In the genomic region with DNA sequence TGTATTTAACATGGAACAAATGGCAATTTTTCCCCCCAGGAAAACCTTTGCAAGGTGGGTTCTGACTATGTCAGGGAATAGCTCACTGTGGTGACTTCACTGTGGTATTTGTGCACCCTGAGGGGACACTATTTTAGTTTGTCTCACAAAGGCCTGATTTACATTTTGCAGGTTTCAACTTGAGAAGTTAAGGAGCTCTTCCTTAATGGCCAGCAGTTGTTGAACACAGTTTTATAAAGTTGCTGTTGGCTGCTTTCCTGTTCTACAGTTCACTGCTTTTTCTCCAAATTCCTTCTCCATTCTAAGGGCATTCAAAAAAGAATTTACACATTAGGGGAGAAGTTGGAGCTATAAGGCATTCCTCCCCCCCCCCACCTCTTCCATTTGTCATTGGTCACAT, we compare ENCODE assay signal across 13 cellular contexts. TPM values are rescaled to one million over a fixed set of nuclear protein-coding genes. Genes with fewer than 3 reads are reported as not detected.
A peak's percentile ranks its signal among the peaks of the same experiment; 100 is the strongest.
DNase-seq lines count a peak whose midpoint lies in the region; ATAC-seq, FAIRE-seq and TF ChIP-seq lines count a peak whose summit lies in the region.
"Had no signal": no experiment of that assay in that cellular context is flagged by ENCODE, and none has a peak within 500 bp of the region (broad histone marks: within the 10 kb centered on the region; RNA-seq: fewer than 3 reads in every experiment).

No MANE protein-coding gene starts in this region.

- H3K79me2 ChIP-seq in GM12878 (ENCODE audit: control insufficient read depth, insufficient read depth, low read length): peaks cover 50% of the 10 kb centered on the region

- H3K4me2 ChIP-seq in GM12878 (ENCODE audit: control insufficient read depth, insufficient read depth): peak overlapping the region; percentile 92

- no peak for TF ChIP-seq RAD21 in GM12878 (IDR thresholded peaks at IDR 0.05; ENCODE audit: insufficient read depth, low read depth, low read length)

- in situ Hi-C loops in GM12878 (cut with MboI): no loop called here

- no peaks in the 10 kb centered on the region for H4K20me1 ChIP-seq in GM12878 (ENCODE audit: control insufficient read depth, insufficient read depth)

- DNase-seq in left ventricle myocardium inferior (no peak), Right ventricle myocardium superior (no peak), GM12878 (ENCODE audit: low read depth, low spot score) (no peak), kidney glomerular epithelial cell (lab: John Stamatoyannopoulos, UW) (peak; percentile 18), tibial nerve (ENCODE audit: low spot score in 2 of 2) (no peak), RCC 7860 (ENCODE audit: low spot score) (no peak), NCI-H1694 (lab: John Stamatoyannopoulos, UW) (no peak)
- DNase-seq: activated CD8-positive, alpha-beta memory T cell treated with anti-CD3 and anti-CD28 coated beads, Interleukin-2, amount 50 U/mL, for 4 hours; NCI-H226 had no signal

- H3K4me3 ChIP-seq in left ventricle myocardium inferior (peak overlapping the region; percentile 73), GM12878 (peak overlapping the region; percentile 74; the same call in 1 of the 2 replicates), tibial nerve (peak overlapping the region in 2 of 4 donors; percentile 17 to 95)

- BruUV-seq in GM12878 (replicated peaks; lab: Mats Ljungman, UMichigan): no TSS peak

- CTCF ChIA-PET in GM12878 (lab: Yijun Ruan, JAX): interaction anchor here (0.7 to 6.0 kb wide), 12 partner anchors 11 to 888 kb away, joined by 3 to 58 read pairs (median 4); no protein-coding TSS in a partner anchor

- TF ChIP-seq EP300 in GM12878 (IDR thresholded peaks at IDR 0.05; ENCODE audit: borderline replicate concordance in 1 of 2, control insufficient read depth in 1 of 2, low read depth in 2 of 2, low read length in 2 of 2) (no peak), tibial nerve (IDR thresholded peaks at IDR 0.05) (no peak)

- H3K4me1 ChIP-seq in left ventricle myocardium inferior: peaks cover 93% of the 10 kb centered on the region
- peaks cover 33% of the 10 kb centered on the region for H3K4me1 ChIP-seq in GM12878 (ENCODE audit: control insufficient read depth, insufficient read depth, low read length)
- H3K4me1 ChIP-seq in tibial nerve: peaks cover 0 to 68% (median 34%) of the 10 kb centered on the region in 4 donors

- SMC1A ChIA-PET in GM12878 (lab: Charles Lee; ENCODE audit: uncharacterized antibody, unreplicated experiment): interaction anchor here (0.6 to 5.9 kb wide), 17 partner anchors 12 to 571 kb away, joined by 3 to 92 read pairs (median 4); no protein-coding TSS in a partner anchor

- no peak overlapping the region for H3K9ac ChIP-seq in GM12878 (ENCODE audit: control insufficient read depth, insufficient read depth, low read length)

- H3K27me3 ChIP-seq in left ventricle myocardium inferior (ENCODE audit: low read depth) (no peaks in the 10 kb centered on the region), GM12878 (replicated peaks in 1 of 2; ENCODE audit: control insufficient read depth in 2 of 2, insufficient read depth in 2 of 2, low read length in 1 of 2) (no peaks in the 10 kb centered on the region), tibial nerve (no peaks in the 10 kb centered on the region)

- ATAC-seq in Right ventricle myocardium superior (ENCODE audit: poor library complexity) (no peak), GM12878 (no peak), HG02852 (IDR thresholded peaks at IDR 0.05; ENCODE audit: unreplicated experiment) (no peak)

- intact Hi-C loops in left ventricle myocardium inferior (cut with micrococcal nuclease) (no loop called here), Right ventricle myocardium superior (cut with DNase I) (loop anchor here (10.0 kb wide), 1 partner anchor 67 kb away; no protein-coding TSS in a partner anchor), GM12878 (cut with micrococcal nuclease; ENCODE audit: unreplicated experiment) (loop anchor here (2.0 to 10.0 kb wide), 3 partner anchors 21 to 447 kb away; a partner anchor contains a TSS)

- no peak for FAIRE-seq in GM12878 (lab: Jason Lieb, UNC)
- no peak for FAIRE-seq in RCC 7860 (lab: Jason Lieb, UNC)
- FAIRE-seq: A204.1, TTC549 had no signal

- TF ChIP-seq CTCF in left ventricle myocardium inferior (IDR thresholded peaks at IDR 0.05; ENCODE audit: borderline replicate concordance): no peak
- TF ChIP-seq CTCF in GM12878 (IDR thresholded peaks at IDR 0.05 in 2 of 3, conservative IDR thresholded peaks at IDR 0.05 in 1 of 3; ENCODE audit: control insufficient read depth in 2 of 3, extremely low read depth in 1 of 3, insufficient read depth in 1 of 3, low read depth in 3 of 3, low read length in 3 of 3): no peak
- TF ChIP-seq CTCF in tibial nerve (IDR thresholded peaks at IDR 0.05): no peak

- no peak overlapping the region for H2AFZ ChIP-seq in GM12878 (ENCODE audit: control insufficient read depth, low read depth, low read length)

- H3K27ac ChIP-seq in left ventricle myocardium inferior (replicated peaks): peak overlapping the region; percentile 98
- peak overlapping the region; percentile 47; the same call in 1 of the 2 replicates for H3K27ac ChIP-seq in GM12878 (ENCODE audit: control insufficient read depth, insufficient read depth)
- H3K27ac ChIP-seq in tibial nerve: peak overlapping the region in 3 of 4 donors; percentile 29 to 100 (median 99)
- H3K27ac ChIP-seq: RWPE1 had no signal

- RAD21 ChIA-PET in GM12878 (lab: Charles Lee; ENCODE audit: unreplicated experiment): interaction anchor here (0.6 to 5.9 kb wide), 18 partner anchors 13 to 1923 kb away, joined by 3 to 104 read pairs (median 4); no protein-coding TSS in a partner anchor

- no peak for TF ChIP-seq POLR2A in GM12878 (IDR thresholded peaks at IDR 0.05; ENCODE audit: low read depth, low read length)
- no peak for TF ChIP-seq POLR2A in tibial nerve (IDR thresholded peaks at IDR 0.05)

- POLR2A ChIA-PET in GM12878 (lab: Charles Lee): interaction anchor here (0.6 to 2.6 kb wide), 9 partner anchors 13 to 152 kb away, joined by 3 to 21 read pairs (median 3); no protein-coding TSS in a partner anchor

- no peaks in the 10 kb centered on the region for H3K9me3 ChIP-seq in left ventricle myocardium inferior (replicated peaks)
- H3K9me3 ChIP-seq in GM12878 (replicated peaks; ENCODE audit: control insufficient read depth, insufficient read depth, low read length): no peaks in the 10 kb centered on the region
- H3K9me3 ChIP-seq in tibial nerve: no peaks in the 10 kb centered on the region

- H3K36me3 ChIP-seq in left ventricle myocardium inferior: no peaks in the 10 kb centered on the region
- H3K36me3 ChIP-seq in GM12878 (ENCODE audit: control insufficient read depth in 2 of 2, insufficient read depth in 2 of 2, low read length in 1 of 2): no peaks in the 10 kb centered on the region
- no peaks in the 10 kb centered on the region for H3K36me3 ChIP-seq in tibial nerve

TF ChIP-seq in GM12878, 131 proteins besides CTCF, POLR2A, EP300 and RAD21 (continues in another document):
- TF ChIP-seq, protein P1, sequence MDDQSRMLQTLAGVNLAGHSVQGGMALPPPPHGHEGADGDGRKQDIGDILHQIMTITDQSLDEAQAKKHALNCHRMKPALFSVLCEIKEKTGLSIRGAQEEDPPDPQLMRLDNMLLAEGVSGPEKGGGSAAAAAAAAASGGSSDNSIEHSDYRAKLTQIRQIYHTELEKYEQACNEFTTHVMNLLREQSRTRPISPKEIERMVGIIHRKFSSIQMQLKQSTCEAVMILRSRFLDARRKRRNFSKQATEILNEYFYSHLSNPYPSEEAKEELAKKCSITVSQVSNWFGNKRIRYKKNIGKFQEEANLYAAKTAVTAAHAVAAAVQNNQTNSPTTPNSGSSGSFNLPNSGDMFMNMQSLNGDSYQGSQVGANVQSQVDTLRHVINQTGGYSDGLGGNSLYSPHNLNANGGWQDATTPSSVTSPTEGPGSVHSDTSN (IDR thresholded peaks at IDR 0.05; ENCODE audit: insufficient replicate concordance, low read depth, low read length): no peak
- TF ChIP-seq CREM (IDR thresholded peaks at IDR 0.05; ENCODE audit: low read depth) (0 out of 2 replicates have a peak, but pooled peaks have one; percentile 10), IKZF2 (IDR thresholded peaks at IDR 0.05) (peak; percentile 18 to 34; a peak in 1 of 4 replicates)

RNA-seq across cellular contexts. Expression of a gene that starts 4.6 kb away (rescaled TPM):
- total RNA-seq in left ventricle myocardium inferior (84.1 TPM), Right ventricle myocardium superior (87.5 TPM), GM12878 (2014; rRNA removed) (32.5 and 36.4 TPM in 2 replicates), GM12878 (2014; rRNA removed; fragmentation: Illumina TruSeq; extraction: Trizol) (33.5 and 35.1 TPM in 2 replicates), GM12878 (2021) (45.2 and 51.4 TPM in 2 replicates), tibial nerve (100 to 1,000 TPM; 288 to 318 (median 304) TPM)
- 162 and 168 TPM in 2 replicates for total RNA-seq in GM12878 (2013; cell fraction: nucleolus; rRNA removed)
- 13.5 TPM for polyA plus RNA-seq in GM12878 (2011; ENCODE audit: low read depth)
- polyA plus RNA-seq in GM12878 (2011; rRNA removed) (23.1 and 27.6 TPM in 2 replicates), GM12878 (2014; fragmentation: Illumina TruSeq; extraction: Trizol) (33.5 and 37.1 TPM in 2 replicates), GM12878 (2014; fragmentation: Nextera tagmentation; extraction: Ambion mirVana) (1 to 10 TPM; 4.6 to 5.2 TPM), GM12878 (2014; rRNA removed) (23.6 and 24.6 TPM in 2 replicates), GM12878 (2016; fragmentation: Nextera tagmentation; extraction: Ambion mirVana) (10 to 100 TPM in 1 of 2 experiments, 1 to 10 TPM in 1; 6.1 to 13.0 TPM)
- polyA plus RNA-seq in GM12878 (2011; cell fraction: cytosol; rRNA removed): 11.8 and 17.4 TPM in 2 replicates
- 38.7 and 39.2 TPM in 2 replicates for polyA plus RNA-seq in GM12878 (2011; cell fraction: nucleus; rRNA removed)
- polyA plus RNA-seq in GM12878 (2012): 13.5 and 19.7 TPM in 2 replicates
- 30.2 and 64.6 TPM in 2 replicates for polyA minus RNA-seq in GM12878 (2011; rRNA and poly(A)+ RNA removed)
- polyA minus RNA-seq in GM12878 (2011; cell fraction: cytosol; rRNA and poly(A)+ RNA removed): 12.8 and 14.0 TPM in 2 replicates
- polyA minus RNA-seq in GM12878 (2011; cell fraction: nucleus; rRNA and poly(A)+ RNA removed): 31.3 and 44.6 TPM in 2 replicates

Comparison
In these comparisons a context has a peak if more than half of its experiments do, and no peak if none do; other contexts are left out.
1. H3K27ac ChIP-seq: peak in every context shown above with its lines; median percentile 99 in tibial nerve; 98 in left ventricle myocardium inferior; 47 in GM12878.